ENCODE assay signal across 10 cellular contexts in genomic region chrX:119757646-119757978, GRCh38. TPM values are rescaled to one million over a fixed set of nuclear protein-coding genes. Genes with fewer than 3 reads are reported as not detected.
DNase-seq lines count a peak whose midpoint lies in the region; ATAC-seq and TF ChIP-seq lines count a peak whose summit lies in the region.
"Had no signal": no experiment of that assay in that cellular context is flagged by ENCODE, and none has a peak within 500 bp of the region (broad histone marks: within the 10 kb centered on the region; RNA-seq: fewer than 3 reads in every experiment).

No MANE protein-coding gene starts in this region.

- H3K4me1 Mint-ChIP-seq in activated naive CD8-positive, alpha-beta T cell treated with anti-CD3 and anti-CD28 coated beads for 36 hours = peaks cover 44% of the 10 kb centered on the region
- no peaks in the 10 kb centered on the region for H3K4me1 Mint-ChIP-seq in type B pancreatic cell (ENCODE audit: unreplicated experiment)

- H3K9ac ChIP-seq in mesenchymal stem cell (ENCODE audit: low read length) = no peak overlapping the region

- H3K23ac ChIP-seq in mesenchymal stem cell (ENCODE audit: low read length in 2 of 2) = no peak overlapping the region

- DNase-seq in heart left ventricle = no peak
- no peak for DNase-seq in Right ventricle myocardium superior
- DNase-seq in activated naive CD8-positive, alpha-beta T cell treated with anti-CD3 and anti-CD28 coated beads for 36 hours = no peak
- no peak for DNase-seq in mesenchymal stem cell
- DNase-seq in type B pancreatic cell (ENCODE audit: extremely low spot score, unreplicated experiment) = no peak
- no peak for DNase-seq in GM19240 (ENCODE audit: insufficient read length, low spot score)
- no peak for DNase-seq in lower leg skin (ENCODE audit: low spot score in 2 of 2)
- DNase-seq in COLO829 (ENCODE audit: low spot score) = no peak
- DNase-seq: activated CD4-positive, alpha-beta T cell treated with anti-CD3 and anti-CD28 coated beads for 1 hour; NCI-H1048 had no signal

- no peak overlapping the region for H4K91ac ChIP-seq in mesenchymal stem cell (ENCODE audit: low read length)

- no peak overlapping the region for H4K8ac ChIP-seq in mesenchymal stem cell (ENCODE audit: low read length)

- 48 to 64% (median 62%) methylated on average over 12 of the region's 12 CpGs for WGBS in heart left ventricle, 4 donors
- whole genome bisulfite sequencing in mesenchymal stem cell = 32% methylated on average over 11 of the region's 12 CpGs
- 52 to 62% methylated on average over 8 to 12 of the region's 12 CpGs for WGBS in lower leg skin, 2 donors

- H3K4me1 ChIP-seq in heart left ventricle = peaks cover 0 to 38% (median 0%) of the 10 kb centered on the region in 12 donors
- H3K4me1 ChIP-seq in mesenchymal stem cell (ENCODE audit: control insufficient read depth, insufficient read depth, low read depth, low read length) = peaks cover 13% of the 10 kb centered on the region

- peak overlapping the region; percentile 80 for H3K4me2 ChIP-seq in mesenchymal stem cell (ENCODE audit: low read length, poor library complexity, severe bottlenecking)

- H2BK15ac ChIP-seq in mesenchymal stem cell (ENCODE audit: low read depth, poor library complexity, severe bottlenecking) = no peak overlapping the region

- peak overlapping the region in 1 of 12 donors; percentile 69 for H3K27ac ChIP-seq in heart left ventricle
- no peak overlapping the region for H3K27ac ChIP-seq in mesenchymal stem cell (ENCODE audit: low read length, poor library complexity, severe bottlenecking)

- TF ChIP-seq CTCF in heart left ventricle (IDR thresholded peaks at IDR 0.05) (no peak), type B pancreatic cell (conservative IDR thresholded peaks at IDR 0.05) (no peak), lower leg skin (IDR thresholded peaks at IDR 0.05) (no peak)

- no peaks in the 10 kb centered on the region for H3K9me3 Mint-ChIP-seq in activated naive CD8-positive, alpha-beta T cell treated with anti-CD3 and anti-CD28 coated beads for 36 hours
- H3K9me3 Mint-ChIP-seq in type B pancreatic cell = no peaks in the 10 kb centered on the region

- H3K27me3 ChIP-seq in heart left ventricle (peaks cover 0 to 21% (median 0%) of the 10 kb centered on the region in 9 donors), mesenchymal stem cell (ENCODE audit: control insufficient read depth in 1 of 2, insufficient read depth in 1 of 2, low read length in 2 of 2) (peaks cover 0 to 34% of the 10 kb centered on the region in 2 experiments)

- peak overlapping the region; percentile 65 for H3K4me3 Mint-ChIP-seq in activated naive CD8-positive, alpha-beta T cell treated with anti-CD3 and anti-CD28 coated beads for 36 hours
- peak overlapping the region; percentile 90 for H3K4me3 Mint-ChIP-seq in type B pancreatic cell

- H3K18ac ChIP-seq in mesenchymal stem cell (ENCODE audit: low read depth in 1 of 2, low read length in 2 of 2) = peak overlapping the region in 1 of 2 experiments; percentile 57

- H3K27ac Mint-ChIP-seq in activated naive CD8-positive, alpha-beta T cell treated with anti-CD3 and anti-CD28 coated beads for 36 hours = peak overlapping the region; percentile 96
- peak overlapping the region; percentile 64 for H3K27ac Mint-ChIP-seq in type B pancreatic cell

- no peaks in the 10 kb centered on the region for H3K36me3 Mint-ChIP-seq in activated naive CD8-positive, alpha-beta T cell treated with anti-CD3 and anti-CD28 coated beads for 36 hours
- no peaks in the 10 kb centered on the region for H3K36me3 Mint-ChIP-seq in type B pancreatic cell

- H3K4me3 ChIP-seq in heart left ventricle (peak overlapping the region in 8 of 12 donors; percentile 34 to 67 (median 52)), mesenchymal stem cell (ENCODE audit: insufficient read depth in 1 of 2, low read depth in 1 of 2, low read length in 2 of 2) (peak overlapping the region; percentile 59 to 62), lower leg skin (ENCODE audit: low read depth, poor library complexity, severe bottlenecking) (no peak overlapping the region)

- H2BK12ac ChIP-seq in mesenchymal stem cell (ENCODE audit: low read length in 2 of 2) = no peak overlapping the region

- no peaks in the 10 kb centered on the region for H3K79me1 ChIP-seq in mesenchymal stem cell (replicated peaks; ENCODE audit: low read length, poor library complexity, severe bottlenecking)

- no peaks in the 10 kb centered on the region for H3K36me3 ChIP-seq in heart left ventricle
- H3K36me3 ChIP-seq in mesenchymal stem cell (ENCODE audit: control insufficient read depth in 1 of 2, insufficient read depth in 2 of 2, low read depth in 1 of 2, low read length in 2 of 2) = no peaks in the 10 kb centered on the region

- H2BK5ac ChIP-seq in mesenchymal stem cell (ENCODE audit: low read depth, low read length, poor library complexity, severe bottlenecking) = no peak overlapping the region

- no peak overlapping the region for H3K14ac ChIP-seq in mesenchymal stem cell (ENCODE audit: low read length in 2 of 2)

- H3K9me3 ChIP-seq in heart left ventricle = no peaks in the 10 kb centered on the region
- no peaks in the 10 kb centered on the region for H3K9me3 ChIP-seq in mesenchymal stem cell (ENCODE audit: control insufficient read depth, low read length)

- no peak overlapping the region for H2AFZ ChIP-seq in mesenchymal stem cell (ENCODE audit: low read depth, low read length)

- H2BK120ac ChIP-seq in mesenchymal stem cell (ENCODE audit: low read depth, low read length) = no peak overlapping the region

- TF ChIP-seq POLR2A in heart left ventricle (IDR thresholded peaks at IDR 0.05) = no peak
- TF ChIP-seq POLR2A in lower leg skin (IDR thresholded peaks at IDR 0.05) = no peak

- no peaks in the 10 kb centered on the region for H3K27me3 Mint-ChIP-seq in activated naive CD8-positive, alpha-beta T cell treated with anti-CD3 and anti-CD28 coated beads for 36 hours
- peaks cover 20% of the 10 kb centered on the region for H3K27me3 Mint-ChIP-seq in type B pancreatic cell

- H2AK5ac ChIP-seq in mesenchymal stem cell (ENCODE audit: low read length, severe bottlenecking) = no peak overlapping the region

- ATAC-seq in heart left ventricle (no peak), Right ventricle myocardium superior (ENCODE audit: poor library complexity) (no peak)

- H3K4ac ChIP-seq in mesenchymal stem cell (ENCODE audit: low read depth in 1 of 2, low read length in 2 of 2) = peak overlapping the region in 1 of 2 experiments; percentile 51

- intact Hi-C loops in heart left ventricle (cut with DNase I) = no loop called here
- intact Hi-C loops in Right ventricle myocardium superior (cut with DNase I) = no loop called here
- intact Hi-C loops in lower leg skin (cut with DNase I; ENCODE audit: low total_unique reads) = no loop called here

RNA-seq across cellular contexts. Expression of gene SOWAHD, which starts 0.8 kb away (rescaled TPM):
- total RNA-seq in heart left ventricle (1 to 10 TPM in 1 of 9 donors, under 1 TPM in 3, not detected in 5; 0.15 to 2.1 (median 0.45) TPM), Right ventricle myocardium superior (0.51 TPM), type B pancreatic cell (ENCODE audit: low replicate concordance) (0.63 TPM in 1 of 2 replicates, not detected in the other), lower leg skin (1 to 10 TPM in 1 of 4 donors, under 1 TPM in 3; 0.20 to 1.3 (median 0.56) TPM)
- polyA plus RNA-seq in heart left ventricle = under 1 TPM; 0.17 to 0.19 TPM
- under 1 TPM; 0.14 to 0.18 TPM for total RNA-seq in activated naive CD8-positive, alpha-beta T cell treated with anti-CD3 and anti-CD28 coated beads for 36 hours
- 0.35 TPM for polyA plus RNA-seq in mesenchymal stem cell (2013, experiment 1 of 2)
- polyA plus RNA-seq in mesenchymal stem cell (2013, experiment 2 of 2) = 0.29 TPM

RNA-seq across cellular contexts. Expression of gene RPL39, which starts 33.8 kb away (rescaled TPM):
- total RNA-seq in heart left ventricle (1,000 to 10,000 TPM in 8 of 9 donors, 100 to 1,000 TPM in 1; 933 to 1,886 (median 1,201) TPM), Right ventricle myocardium superior (1,035 TPM), type B pancreatic cell (ENCODE audit: low replicate concordance) (2,402 and 2,468 TPM in 2 replicates), lower leg skin (1,000 to 10,000 TPM; 2,066 to 6,085 (median 2,614) TPM)
- 1,000 to 10,000 TPM; 3,082 to 4,859 TPM for polyA plus RNA-seq in heart left ventricle
- total RNA-seq in activated naive CD8-positive, alpha-beta T cell treated with anti-CD3 and anti-CD28 coated beads for 36 hours = 1,000 to 10,000 TPM; 2,459 to 2,591 TPM
- polyA plus RNA-seq in mesenchymal stem cell (2013, experiment 1 of 2) = 6,089 TPM
- 6,065 TPM for polyA plus RNA-seq in mesenchymal stem cell (2013, experiment 2 of 2)
